ENCODE assay signal across 36 cellular contexts in genomic region chr12:48040294-48040820, GRCh38. TPM values are rescaled to one million over a fixed set of nuclear protein-coding genes. Genes with fewer than 3 reads are reported as not detected.
"Had no signal": no experiment of that assay in that cellular context is flagged by ENCODE, and none has a peak within 500 bp of the region (broad histone marks: within the 10 kb centered on the region; RNA-seq: fewer than 3 reads in every experiment).

No MANE protein-coding gene starts in this region.

- H3K4me1 ChIP-seq: ascending aorta had no signal

- H3K9me3 ChIP-seq: ascending aorta had no signal

- H3K27ac ChIP-seq: ascending aorta, cardiac muscle cell, KMS-11, RWPE1, SK-N-MC had no signal

- H3K27me3 ChIP-seq: ascending aorta, cardiac muscle cell had no signal

- H3K4me3 ChIP-seq: ascending aorta, cardiac muscle cell, SK-N-MC had no signal

- FAIRE-seq: RCC 7860 had no signal

- DNase-seq: activated B cell treated with CpG ODN at 0.5 μM for 24 hours; activated CD4-positive, alpha-beta memory T cell treated with anti-CD3 and anti-CD28 coated beads, Interleukin-2, amount 10 ng/mL, durations not matched to agents 7 days and 5 days; activated CD4-positive, alpha-beta T cell treated with anti-CD3 and anti-CD28 coated beads for 48 hours; activated CD4-positive, CD25-positive, alpha-beta regulatory T cell treated with anti-CD3 and anti-CD28 coated beads, Interleukin-2, amount 50 U/mL, for 72 hours; activated CD8-positive, alpha-beta memory T cell treated with anti-CD3 and anti-CD28 coated beads for 24 hours; activated CD8-positive, alpha-beta memory T cell treated with anti-CD3 and anti-CD28 coated beads, Interleukin-2, amount 10 ng/mL, durations not matched to agents 7 days and 5 days; activated CD8-positive, alpha-beta memory T cell treated with anti-CD3 and anti-CD28 coated beads, Interleukin-2, amount 50 U/mL, for 48 hours; activated effector memory CD4-positive, alpha-beta T cell treated with anti-CD3 and anti-CD28 coated beads, Interleukin-2, amount 50 U/mL, for 16 hours; activated naive CD4-positive, alpha-beta T cell; activated naive CD4-positive, alpha-beta T cell treated with anti-CD3 and anti-CD28 coated beads, Interleukin-2, amount 50 U/mL, for 16 hours; activated naive CD8-positive, alpha-beta T cell treated with anti-CD3 and anti-CD28 coated beads for 36 hours; activated T-cell treated with anti-CD3 and anti-CD28 coated beads, Interleukin-2, amount 50 U/mL, for 1 hour; activated T-cell treated with anti-CD3 and anti-CD28 coated beads, Interleukin-2, amount 50 U/mL, for 72 hours; amniotic stem cell; MM.1S; MV-4-11; NCI-H1092 treated with DMSO at 0.1 percent for 48 hours; NCI-H1417; NCI-H146; NCI-H187; NCI-H2029 treated with DMSO at 0.1 percent for 48 hours; NCI-H2107; NCI-H2171; NCI-H510A; NCI-H748 treated with DMSO at 0.1 percent for 48 hours; NK-92 treated with Interleukin-12 subunit alpha and Interleukin-12 subunit beta, amount 100 ng/mL, for 24 hours; PC-3 had no signal

- ATAC-seq: activated CD8-positive, alpha-beta memory T cell treated with anti-CD3 and anti-CD28 coated beads, Interleukin-2, amount 10 ng/mL, durations not matched to agents 7 days and 5 days; activated T-cell treated with anti-CD3 and anti-CD28 coated beads, Interleukin-2, amount 50 U/mL, for 72 hours; activated T-helper 17 cell treated with anti-CD3 and anti-CD28 coated beads, Interleukin-2, amount 50 U/mL, for 72 hours; PC-3; Right ventricle myocardium inferior had no signal

RNA-seq across cellular contexts. Expression of gene COL2A1, which starts 36.1 kb away (rescaled TPM):
- total RNA-seq: activated B cell treated with CpG ODN at 0.5 μM for 24 hours; activated CD4-positive, alpha-beta memory T cell treated with anti-CD3 and anti-CD28 coated beads, Interleukin-2, amount 10 ng/mL, durations not matched to agents 7 days and 5 days; activated T-helper 17 cell treated with anti-CD3 and anti-CD28 coated beads, Interleukin-2, amount 50 U/mL, for 72 hours; ascending aorta; LHCN-M2; Right ventricle myocardium inferior had no signal
